Comparison of ENCODE assay signal across 8 cellular contexts in genomic region chr2:143937563-143938346, GRCh38.
DNase-seq lines count a peak whose midpoint lies in the region; ATAC-seq and TF ChIP-seq lines count a peak whose summit lies in the region.

No MANE protein-coding gene starts in this region.

- H3K36me3 ChIP-seq in ES-I3 (ENCODE audit: insufficient read depth, low read length) (no peaks in the 10 kb centered on the region), HAP-1 (replicated peaks) (no peaks in the 10 kb centered on the region), OCI-LY3 (replicated peaks; ENCODE audit: low read depth, low read length) (peaks cover 3% of the 10 kb centered on the region)

- no peaks in the 10 kb centered on the region for H4K20me1 ChIP-seq in OCI-LY3 (ENCODE audit: insufficient read depth, low read length)

- H3K9ac ChIP-seq in ES-I3 (ENCODE audit: low read depth, low read length), result peak overlapping the region; percentile 70
- H3K9ac ChIP-seq in OCI-LY3 (ENCODE audit: low read length), result peak overlapping the region; percentile 83

- H3K27me3 ChIP-seq in HAP-1 (ENCODE audit: low read depth), result peaks cover 3% of the 10 kb centered on the region; the same call in 1 of the 2 replicates
- H3K27me3 ChIP-seq in OCI-LY3 (ENCODE audit: low read depth, low read length), result no peaks in the 10 kb centered on the region

- TF ChIP-seq CTCF in OCI-LY3 (IDR thresholded peaks at IDR 0.05; ENCODE audit: low read depth, low read length) (no peak), omental fat pad (IDR thresholded peaks at IDR 0.05) (no peak)

- H3K4me3 ChIP-seq in HAP-1 (peak overlapping the region; percentile 18), OCI-LY3 (ENCODE audit: low read length) (peak overlapping the region; percentile 61)

- peak overlapping the region; percentile 86 for H3K4me2 ChIP-seq in OCI-LY3 (ENCODE audit: low read length)

- H3K27ac ChIP-seq in OCI-LY3 (ENCODE audit: low read length), result peak overlapping the region; percentile 97

- H3K79me2 ChIP-seq in OCI-LY3 (ENCODE audit: low read length), result no peaks in the 10 kb centered on the region

- peaks cover 25% of the 10 kb centered on the region; the same call in 1 of the 2 replicates for H3K4me1 ChIP-seq in ES-I3 (ENCODE audit: insufficient read depth, low read length)
- peaks cover 4% of the 10 kb centered on the region; the same call in 1 of the 2 replicates for H3K4me1 ChIP-seq in HAP-1
- peaks cover 87% of the 10 kb centered on the region for H3K4me1 ChIP-seq in OCI-LY3 (ENCODE audit: low read length)

- in situ Hi-C loops in HAP-1 (cut with MboI; ENCODE audit: low sequenced_read_pairs), result no loop called here

- ATAC-seq in omental fat pad (ENCODE audit: low FRiP score), result peak; percentile 5

- H3K9me3 ChIP-seq in ES-I3 (ENCODE audit: control insufficient read depth, insufficient read depth, low read length) (no peaks in the 10 kb centered on the region), HAP-1 (no peaks in the 10 kb centered on the region), OCI-LY3 (ENCODE audit: insufficient read depth, low read length) (no peaks in the 10 kb centered on the region)

- DNase-seq in HAP-1 (ENCODE audit: low spot score in 2 of 2) (peak in 1 of 2 experiments; percentile 24), fibroblast of gingiva (ENCODE audit: low read depth) (peak; percentile 31), omental fat pad (ENCODE audit: low spot score) (no peak), NK-92 (lab: John Stamatoyannopoulos, UW; ENCODE audit: unreplicated experiment) (no peak), KG1 (lab: John Stamatoyannopoulos, UW) (no peak)
- DNase-seq in activated CD4-positive, CD25-positive, alpha-beta regulatory T cell (lab: John Stamatoyannopoulos, UW), result no peak

- H2AFZ ChIP-seq in OCI-LY3 (ENCODE audit: low read depth, low read length), result no peak overlapping the region
